ENCODE assay signal across 8 cellular contexts in the genomic region with DNA sequence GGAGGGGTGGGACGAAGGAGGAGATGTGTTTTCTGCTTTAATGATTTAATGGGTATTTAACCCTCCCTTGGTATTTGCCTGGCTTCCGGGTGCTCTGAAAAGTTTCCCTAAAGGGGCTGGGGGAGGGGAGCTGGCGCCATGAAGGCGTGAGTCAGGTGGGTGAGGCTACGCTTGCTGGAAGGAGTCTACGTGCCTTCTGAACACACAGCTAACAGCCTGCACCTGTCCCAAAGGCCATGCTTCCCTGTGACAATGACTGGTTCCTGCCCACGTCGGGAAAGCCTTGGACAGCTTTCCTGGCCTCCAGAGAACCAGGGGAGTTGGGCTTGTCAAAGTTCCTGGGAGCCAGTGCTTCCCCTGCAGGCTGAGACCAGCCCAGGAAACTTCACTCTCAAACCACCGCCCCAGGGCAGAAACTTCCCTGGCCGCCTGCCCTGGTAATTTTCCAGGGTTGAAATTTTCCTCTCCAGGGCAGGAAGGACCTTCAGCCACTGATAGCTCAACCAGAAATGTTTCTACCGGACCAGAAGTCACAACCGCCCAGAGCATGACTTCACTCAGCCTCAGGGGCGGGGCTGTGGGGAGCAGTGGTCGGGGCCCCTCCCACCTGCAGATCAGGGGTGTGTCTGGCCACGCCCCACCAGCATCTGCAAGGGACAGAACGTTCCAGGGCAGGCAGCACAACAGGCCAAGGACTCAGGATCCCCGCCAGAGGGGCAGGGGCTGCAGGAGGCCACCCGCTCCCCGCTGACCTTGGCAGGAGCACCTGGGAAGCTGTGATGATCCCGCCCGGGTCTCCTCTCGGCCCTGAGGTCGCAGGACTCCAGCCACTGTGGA. TPM values are rescaled to one million over a fixed set of nuclear protein-coding genes. Genes with fewer than 3 reads are reported as not detected.
A peak's percentile ranks its signal among the peaks of the same experiment; 100 is the strongest.
DNase-seq lines count a peak whose midpoint lies in the region; ATAC-seq lines count a peak whose summit lies in the region.

No MANE protein-coding gene starts in this region.

- no peaks in the 10 kb centered on the region for H3K27me3 Mint-ChIP-seq in naive B cell

- peaks cover 6% of the 10 kb centered on the region; the same call in 1 of the 2 replicates for H3K9me3 ChIP-seq in NT2/D1 (ENCODE audit: insufficient read depth, low read length)

- H3K9me3 Mint-ChIP-seq in naive B cell: no peaks in the 10 kb centered on the region

- H3K27ac ChIP-seq in epithelial cell of prostate: peak overlapping the region; percentile 95

- H3K4me3 ChIP-seq in NT2/D1 (ENCODE audit: insufficient read length, low read depth): peak overlapping the region; percentile 15

- DNase-seq in AML-193 (lab: John Stamatoyannopoulos, UW): peak; percentile 86 to 88
- peak; percentile 81 for DNase-seq in NT2/D1 (ENCODE audit: low read depth, low spot score)
- peak; percentile 84 for DNase-seq in activated CD8-positive, alpha-beta memory T cell treated with anti-CD3 and anti-CD28 coated beads, Interleukin-2, amount 50 U/mL, for 4 hours
- peak; percentile 59 for DNase-seq in epithelial cell of prostate (ENCODE audit: low read depth, low spot score)
- DNase-seq in naive B cell: peak; percentile 83
- peak; percentile 79 for DNase-seq in stimulated activated naive CD4-positive, alpha-beta T cell treated with Interleukin-2 at 50 U/mL for 16 hours (lab: John Stamatoyannopoulos, UW)

- H3K4me3 Mint-ChIP-seq in naive B cell: peak overlapping the region; percentile 70 to 92 (median 87)

- peak overlapping the region; percentile 75 for H3K9ac ChIP-seq in NT2/D1 (ENCODE audit: insufficient read length, low read depth)

- peak overlapping the region; percentile 93 to 97 (median 95) for H3K27ac Mint-ChIP-seq in naive B cell

- H3K27me3 ChIP-seq in NT2/D1 (ENCODE audit: insufficient read depth, insufficient read length): no peaks in the 10 kb centered on the region

- H3K36me3 ChIP-seq in NT2/D1 (ENCODE audit: insufficient read depth, insufficient read length, low read length): no peaks in the 10 kb centered on the region

- ATAC-seq in GM18909 (IDR thresholded peaks at IDR 0.05; ENCODE audit: poor library complexity, unreplicated experiment) (peak; percentile 84), HG03108 (IDR thresholded peaks at IDR 0.05; ENCODE audit: unreplicated experiment) (peak; percentile 65), naive B cell (ENCODE audit: low read depth in 2 of 2) (peak; percentile 79 to 84)

- peaks cover 41% of the 10 kb centered on the region for H3K4me1 ChIP-seq in NT2/D1 (ENCODE audit: insufficient read depth, insufficient read length)

- H3K36me3 Mint-ChIP-seq in naive B cell: no peaks in the 10 kb centered on the region

- peaks cover 27 to 39% (median 28%) of the 10 kb centered on the region in 3 donors for H3K4me1 Mint-ChIP-seq in naive B cell

RNA-seq across cellular contexts. Expression of gene SLCO4A1, which starts 18.6 kb away (rescaled TPM):
- polyA plus RNA-seq in naive B cell (ENCODE audit: low read depth in 6 of 6): 1 to 10 TPM in 3 of 6 donors, under 1 TPM in 3; 0.29 to 4.6 (median 0.91) TPM

Comparison
In these comparisons a context has a peak if more than half of its experiments do, and no peak if none do; other contexts are left out.
1. Peak in every context shown above with its lines: DNase-seq, ATAC-seq, H3K4me3 ChIP-seq and H3K27ac ChIP-seq.